Comparison of ENCODE assay signal across 1 cellular context in the genomic region with DNA sequence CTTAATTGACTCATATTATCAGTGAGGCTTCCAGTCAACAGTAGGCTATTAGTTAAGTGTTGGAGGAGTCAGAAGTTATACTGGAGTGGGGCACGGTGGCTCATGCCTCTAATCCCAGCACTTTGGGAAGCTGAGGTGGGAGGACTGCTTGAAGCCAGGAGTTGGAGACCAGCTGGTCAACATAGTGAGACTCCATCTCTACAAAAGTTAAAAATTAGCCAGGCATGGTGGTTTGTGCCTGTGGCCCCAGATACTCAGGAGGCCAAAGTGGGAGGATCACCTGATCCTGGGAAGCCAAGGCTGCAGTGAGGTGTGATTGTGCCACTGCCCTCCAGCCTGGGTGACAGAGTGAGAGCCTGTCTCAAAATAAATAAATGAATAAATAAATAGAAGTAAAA.
TF ChIP-seq lines count a peak whose summit lies in the region.

No MANE protein-coding gene starts in this region.

TF ChIP-seq in HepG2, 621 proteins besides CTCF, POLR2A, EP300 and RAD21 (continued from another document):
- TF ChIP-seq, protein P1, sequence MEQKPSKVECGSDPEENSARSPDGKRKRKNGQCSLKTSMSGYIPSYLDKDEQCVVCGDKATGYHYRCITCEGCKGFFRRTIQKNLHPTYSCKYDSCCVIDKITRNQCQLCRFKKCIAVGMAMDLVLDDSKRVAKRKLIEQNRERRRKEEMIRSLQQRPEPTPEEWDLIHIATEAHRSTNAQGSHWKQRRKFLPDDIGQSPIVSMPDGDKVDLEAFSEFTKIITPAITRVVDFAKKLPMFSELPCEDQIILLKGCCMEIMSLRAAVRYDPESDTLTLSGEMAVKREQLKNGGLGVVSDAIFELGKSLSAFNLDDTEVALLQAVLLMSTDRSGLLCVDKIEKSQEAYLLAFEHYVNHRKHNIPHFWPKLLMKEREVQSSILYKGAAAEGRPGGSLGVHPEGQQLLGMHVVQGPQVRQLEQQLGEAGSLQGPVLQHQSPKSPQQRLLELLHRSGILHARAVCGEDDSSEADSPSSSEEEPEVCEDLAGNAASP (CRISPR knock-in tag; IDR thresholded peaks at IDR 0.05; ENCODE audit: borderline replicate concordance), result no peak
- TF ChIP-seq TFDP1 (CRISPR knock-in tag; IDR thresholded peaks at IDR 0.05; ENCODE audit: borderline replicate concordance) (peak; percentile 34; the same call in 1 of the 2 replicates), SMYD3 (CRISPR knock-in tag; IDR thresholded peaks at IDR 0.05) (no peak), MAZ (IDR thresholded peaks at IDR 0.05; ENCODE audit: borderline replicate concordance, low read depth, low read length) (no peak), MAZ (CRISPR knock-in tag; IDR thresholded peaks at IDR 0.05; ENCODE audit: low read depth) (no peak), TBX2 (CRISPR knock-in tag; IDR thresholded peaks at IDR 0.05; ENCODE audit: borderline replicate concordance) (peak; percentile 76; the same call in 1 of the 2 replicates), ZNF768 (CRISPR knock-in tag; IDR thresholded peaks at IDR 0.05) (no peak), ZNF451 (CRISPR knock-in tag; IDR thresholded peaks at IDR 0.05) (0 out of 2 replicates have a peak, but pooled peaks have one; percentile 48), ELF1 (CRISPR knock-in tag; IDR thresholded peaks at IDR 0.05) (no peak), NR1H2 (CRISPR knock-in tag; IDR thresholded peaks at IDR 0.05; ENCODE audit: borderline replicate concordance, low read depth) (no peak), CCDC6 (CRISPR knock-in tag; IDR thresholded peaks at IDR 0.05) (no peak), ZNF7 (CRISPR knock-in tag; IDR thresholded peaks at IDR 0.05) (no peak), ZMYM3 (CRISPR knock-in tag; IDR thresholded peaks at IDR 0.05) (peak; percentile 70), ZFP37 (CRISPR knock-in tag; IDR thresholded peaks at IDR 0.05; ENCODE audit: borderline replicate concordance) (no peak), RXRB (CRISPR knock-in tag; IDR thresholded peaks at IDR 0.05; ENCODE audit: borderline replicate concordance) (peak; percentile 51; the same call in 1 of the 2 replicates), KAT7 (CRISPR knock-in tag; IDR thresholded peaks at IDR 0.05; ENCODE audit: borderline replicate concordance) (no peak; the same call in 1 of the 2 replicates), ETV5 (CRISPR knock-in tag; IDR thresholded peaks at IDR 0.05; ENCODE audit: borderline replicate concordance) (peak; percentile 27; the same call in 1 of the 2 replicates), ZBTB3 (CRISPR knock-in tag; IDR thresholded peaks at IDR 0.05; ENCODE audit: borderline replicate concordance, low read depth) (no peak)
TF ChIP-seq in HepG2: peak in this region for 61.
